1 cellular context compared by ENCODE assay signal in the genomic region with DNA sequence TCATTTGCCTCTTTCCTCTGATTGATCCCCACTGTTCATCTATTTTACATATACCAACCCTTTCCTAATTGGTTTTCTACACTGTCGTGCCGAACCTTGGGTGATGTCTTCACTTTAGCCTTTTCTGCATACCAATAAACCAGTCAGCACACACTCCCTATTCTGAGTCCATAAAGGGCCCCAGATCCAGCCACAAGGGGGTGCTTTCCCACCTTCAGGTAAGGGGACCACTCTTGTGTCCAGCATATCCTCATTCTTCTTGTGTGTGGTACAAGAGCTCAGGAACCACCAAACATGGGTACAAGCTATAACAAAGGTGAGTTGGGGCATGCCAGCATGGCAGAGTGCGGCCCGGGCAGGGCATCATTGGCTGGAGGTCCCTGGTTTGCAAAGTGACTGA.
TF ChIP-seq lines count a peak whose summit lies in the region.

No MANE protein-coding gene starts in this region.

TF ChIP-seq in GM23338, 12 proteins besides CTCF, POLR2A, EP300 and RAD21 (continued from another document):
- TF ChIP-seq REST (IDR thresholded peaks at IDR 0.05; ENCODE audit: unreplicated experiment) = no peak
- TF ChIP-seq, protein P1, sequence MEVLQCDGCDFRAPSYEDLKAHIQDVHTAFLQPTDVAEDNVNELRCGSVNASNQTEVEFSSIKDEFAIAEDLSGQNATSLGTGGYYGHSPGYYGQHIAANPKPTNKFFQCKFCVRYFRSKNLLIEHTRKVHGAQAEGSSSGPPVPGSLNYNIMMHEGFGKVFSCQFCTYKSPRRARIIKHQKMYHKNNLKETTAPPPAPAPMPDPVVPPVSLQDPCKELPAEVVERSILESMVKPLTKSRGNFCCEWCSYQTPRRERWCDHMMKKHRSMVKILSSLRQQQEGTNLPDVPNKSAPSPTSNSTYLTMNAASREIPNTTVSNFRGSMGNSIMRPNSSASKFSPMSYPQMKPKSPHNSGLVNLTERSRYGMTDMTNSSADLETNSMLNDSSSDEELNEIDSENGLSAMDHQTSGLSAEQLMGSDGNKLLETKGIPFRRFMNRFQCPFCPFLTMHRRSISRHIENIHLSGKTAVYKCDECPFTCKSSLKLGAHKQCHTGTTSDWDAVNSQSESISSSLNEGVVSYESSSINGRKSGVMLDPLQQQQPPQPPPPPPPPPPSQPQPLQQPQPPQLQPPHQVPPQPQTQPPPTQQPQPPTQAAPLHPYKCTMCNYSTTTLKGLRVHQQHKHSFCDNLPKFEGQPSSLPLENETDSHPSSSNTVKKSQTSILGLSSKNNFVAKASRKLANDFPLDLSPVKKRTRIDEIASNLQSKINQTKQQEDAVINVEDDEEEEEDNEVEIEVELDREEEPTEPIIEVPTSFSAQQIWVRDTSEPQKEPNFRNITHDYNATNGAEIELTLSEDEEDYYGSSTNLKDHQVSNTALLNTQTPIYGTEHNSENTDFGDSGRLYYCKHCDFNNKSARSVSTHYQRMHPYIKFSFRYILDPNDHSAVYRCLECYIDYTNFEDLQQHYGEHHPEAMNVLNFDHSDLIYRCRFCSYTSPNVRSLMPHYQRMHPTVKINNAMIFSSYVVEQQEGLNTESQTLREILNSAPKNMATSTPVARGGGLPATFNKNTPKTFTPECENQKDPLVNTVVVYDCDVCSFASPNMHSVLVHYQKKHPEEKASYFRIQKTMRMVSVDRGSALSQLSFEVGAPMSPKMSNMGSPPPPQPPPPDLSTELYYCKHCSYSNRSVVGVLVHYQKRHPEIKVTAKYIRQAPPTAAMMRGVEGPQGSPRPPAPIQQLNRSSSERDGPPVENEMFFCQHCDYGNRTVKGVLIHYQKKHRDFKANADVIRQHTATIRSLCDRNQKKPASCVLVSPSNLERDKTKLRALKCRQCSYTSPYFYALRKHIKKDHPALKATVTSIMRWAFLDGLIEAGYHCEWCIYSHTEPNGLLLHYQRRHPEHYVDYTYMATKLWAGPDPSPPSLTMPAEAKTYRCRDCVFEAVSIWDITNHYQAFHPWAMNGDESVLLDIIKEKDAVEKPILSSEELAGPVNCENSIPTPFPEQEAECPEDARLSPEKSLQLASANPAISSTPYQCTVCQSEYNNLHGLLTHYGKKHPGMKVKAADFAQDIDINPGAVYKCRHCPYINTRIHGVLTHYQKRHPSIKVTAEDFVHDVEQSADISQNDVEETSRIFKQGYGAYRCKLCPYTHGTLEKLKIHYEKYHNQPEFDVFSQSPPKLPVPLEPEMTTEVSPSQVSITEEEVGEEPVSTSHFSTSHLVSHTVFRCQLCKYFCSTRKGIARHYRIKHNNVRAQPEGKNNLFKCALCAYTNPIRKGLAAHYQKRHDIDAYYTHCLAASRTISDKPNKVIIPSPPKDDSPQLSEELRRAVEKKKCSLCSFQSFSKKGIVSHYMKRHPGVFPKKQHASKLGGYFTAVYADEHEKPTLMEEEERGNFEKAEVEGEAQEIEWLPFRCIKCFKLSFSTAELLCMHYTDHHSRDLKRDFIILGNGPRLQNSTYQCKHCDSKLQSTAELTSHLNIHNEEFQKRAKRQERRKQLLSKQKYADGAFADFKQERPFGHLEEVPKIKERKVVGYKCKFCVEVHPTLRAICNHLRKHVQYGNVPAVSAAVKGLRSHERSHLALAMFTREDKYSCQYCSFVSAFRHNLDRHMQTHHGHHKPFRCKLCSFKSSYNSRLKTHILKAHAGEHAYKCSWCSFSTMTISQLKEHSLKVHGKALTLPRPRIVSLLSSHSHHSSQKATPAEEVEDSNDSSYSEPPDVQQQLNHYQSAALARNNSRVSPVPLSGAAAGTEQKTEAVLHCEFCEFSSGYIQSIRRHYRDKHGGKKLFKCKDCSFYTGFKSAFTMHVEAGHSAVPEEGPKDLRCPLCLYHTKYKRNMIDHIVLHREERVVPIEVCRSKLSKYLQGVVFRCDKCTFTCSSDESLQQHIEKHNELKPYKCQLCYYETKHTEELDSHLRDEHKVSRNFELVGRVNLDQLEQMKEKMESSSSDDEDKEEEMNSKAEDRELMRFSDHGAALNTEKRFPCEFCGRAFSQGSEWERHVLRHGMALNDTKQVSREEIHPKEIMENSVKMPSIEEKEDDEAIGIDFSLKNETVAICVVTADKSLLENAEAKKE (CRISPR knock-in tag; IDR thresholded peaks at IDR 0.05) = no peak
